In the genomic region with DNA sequence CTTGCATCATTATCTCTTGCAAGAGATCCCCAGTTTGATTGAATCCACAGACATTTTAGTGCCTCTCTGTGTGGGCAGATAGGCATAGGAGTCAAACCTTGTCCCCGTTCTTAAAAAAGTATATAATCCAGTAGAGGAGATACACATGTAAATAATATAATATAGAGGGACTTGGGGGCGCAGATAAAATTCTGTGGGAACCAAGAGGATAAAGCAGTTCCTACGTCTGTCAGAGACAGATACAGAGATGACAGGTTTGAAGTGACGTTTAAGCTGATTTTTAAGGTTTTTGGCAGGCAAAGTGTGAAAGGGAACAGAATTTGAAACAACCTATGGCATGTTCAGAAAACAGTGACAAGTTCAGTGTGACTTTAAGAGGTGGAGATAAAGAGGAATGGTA, we compare ENCODE assay signal across 2 cellular contexts.
TF ChIP-seq lines count a peak whose summit lies in the region.

No MANE protein-coding gene starts in this region.

TF ChIP-seq in IMR-90, 13 proteins besides CTCF, POLR2A, EP300 and RAD21:
- TF ChIP-seq MAZ (IDR thresholded peaks at IDR 0.05; ENCODE audit: borderline replicate concordance, low read depth, low read length): no peak
- TF ChIP-seq MXI1 (IDR thresholded peaks at IDR 0.05; ENCODE audit: borderline replicate concordance, low read depth, low read length): no peak
- no peak for TF ChIP-seq CHD1 (IDR thresholded peaks at IDR 0.05; ENCODE audit: low read depth, low read length)
- no peak for TF ChIP-seq NFE2L2 (IDR thresholded peaks at IDR 0.05; ENCODE audit: low read depth, low read length)
- TF ChIP-seq BHLHE40 (IDR thresholded peaks at IDR 0.05; ENCODE audit: low read depth, low read length): no peak
- TF ChIP-seq SMC3 (IDR thresholded peaks at IDR 0.05; ENCODE audit: low read depth, low read length): no peak
- no peak for TF ChIP-seq RCOR1 (IDR thresholded peaks at IDR 0.05; ENCODE audit: insufficient replicate concordance, low read length)
- TF ChIP-seq RFX5 (IDR thresholded peaks at IDR 0.05; ENCODE audit: low read depth, low read length): no peak
- no peak for TF ChIP-seq CEBPB (IDR thresholded peaks at IDR 0.05; ENCODE audit: low read depth, low read length)
- no peak for TF ChIP-seq FOS (IDR thresholded peaks at IDR 0.05; ENCODE audit: low read depth, low read length)
- TF ChIP-seq, protein P1, sequence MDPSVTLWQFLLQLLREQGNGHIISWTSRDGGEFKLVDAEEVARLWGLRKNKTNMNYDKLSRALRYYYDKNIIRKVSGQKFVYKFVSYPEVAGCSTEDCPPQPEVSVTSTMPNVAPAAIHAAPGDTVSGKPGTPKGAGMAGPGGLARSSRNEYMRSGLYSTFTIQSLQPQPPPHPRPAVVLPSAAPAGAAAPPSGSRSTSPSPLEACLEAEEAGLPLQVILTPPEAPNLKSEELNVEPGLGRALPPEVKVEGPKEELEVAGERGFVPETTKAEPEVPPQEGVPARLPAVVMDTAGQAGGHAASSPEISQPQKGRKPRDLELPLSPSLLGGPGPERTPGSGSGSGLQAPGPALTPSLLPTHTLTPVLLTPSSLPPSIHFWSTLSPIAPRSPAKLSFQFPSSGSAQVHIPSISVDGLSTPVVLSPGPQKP (IDR thresholded peaks at IDR 0.05; ENCODE audit: borderline replicate concordance, low read depth, low read length): no peak
- TF ChIP-seq, protein P2, sequence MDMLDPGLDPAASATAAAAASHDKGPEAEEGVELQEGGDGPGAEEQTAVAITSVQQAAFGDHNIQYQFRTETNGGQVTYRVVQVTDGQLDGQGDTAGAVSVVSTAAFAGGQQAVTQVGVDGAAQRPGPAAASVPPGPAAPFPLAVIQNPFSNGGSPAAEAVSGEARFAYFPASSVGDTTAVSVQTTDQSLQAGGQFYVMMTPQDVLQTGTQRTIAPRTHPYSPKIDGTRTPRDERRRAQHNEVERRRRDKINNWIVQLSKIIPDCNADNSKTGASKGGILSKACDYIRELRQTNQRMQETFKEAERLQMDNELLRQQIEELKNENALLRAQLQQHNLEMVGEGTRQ (IDR thresholded peaks at IDR 0.05; ENCODE audit: low read depth, low read length): no peak
- TF ChIP-seq MAFK (IDR thresholded peaks at IDR 0.05; ENCODE audit: low read depth, low read length): no peak

TF ChIP-seq in HepG2, 621 proteins besides CTCF, POLR2A, EP300 and RAD21:
- TF ChIP-seq ZNF143 (CRISPR knock-in tag; IDR thresholded peaks at IDR 0.05): no peak
- no peak for TF ChIP-seq U2AF1 (optimal IDR thresholded peaks at IDR 0.05; ENCODE audit: low read depth, low read length)
TF ChIP-seq in HepG2: peak in this region for 0.
